1 cellular context compared by ENCODE assay signal in the genomic region with DNA sequence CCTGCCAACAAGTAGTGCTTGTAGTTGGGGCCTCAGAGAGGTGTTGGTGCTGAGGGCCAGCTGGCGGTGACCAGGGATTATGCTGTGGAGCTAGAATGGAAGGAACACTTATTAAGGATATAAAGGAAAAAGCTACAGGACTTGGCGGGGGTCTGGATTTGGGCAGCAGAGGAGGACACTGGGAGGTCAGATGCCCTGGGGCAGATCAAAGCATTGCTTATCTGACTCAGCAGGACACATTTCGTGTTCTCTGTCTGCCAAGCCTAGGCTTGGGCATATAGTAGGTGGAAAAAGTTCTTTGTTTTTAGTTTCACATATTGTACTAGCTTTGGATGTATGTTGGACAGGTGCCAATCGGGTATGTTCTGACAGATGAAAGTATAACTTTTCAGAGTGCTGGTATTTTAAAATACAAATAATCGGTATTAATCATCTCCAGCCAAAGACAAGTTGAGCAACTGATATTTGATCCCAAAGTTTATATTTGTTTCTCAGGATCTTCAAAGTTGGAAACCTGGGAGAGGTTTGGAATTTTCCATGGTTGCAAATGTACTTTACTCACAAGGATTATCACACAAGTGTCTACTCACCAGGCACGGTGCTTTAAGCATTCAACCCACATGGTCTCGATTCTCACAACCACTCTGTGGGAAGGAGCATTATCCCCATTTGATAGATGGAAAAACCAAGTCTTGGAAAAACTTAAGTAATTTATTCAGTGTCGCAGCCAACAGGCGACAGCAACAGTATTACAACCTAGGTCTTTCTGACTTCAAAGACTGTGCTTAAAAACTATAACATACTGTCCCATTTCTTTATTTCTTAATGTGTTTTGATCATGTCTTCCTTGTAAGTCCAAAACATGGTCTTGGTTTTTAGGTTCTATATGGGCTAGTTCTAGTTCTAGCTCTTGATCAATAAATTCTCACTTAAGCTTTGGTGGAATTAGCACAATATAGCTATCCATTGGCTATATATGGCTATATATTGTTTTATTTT.
TF ChIP-seq lines count a peak whose summit lies in the region.

No MANE protein-coding gene starts in this region.

TF ChIP-seq in HepG2, 621 proteins besides CTCF, POLR2A, EP300 and RAD21 (continued from another document and continues in another):
- TF ChIP-seq, protein P1, sequence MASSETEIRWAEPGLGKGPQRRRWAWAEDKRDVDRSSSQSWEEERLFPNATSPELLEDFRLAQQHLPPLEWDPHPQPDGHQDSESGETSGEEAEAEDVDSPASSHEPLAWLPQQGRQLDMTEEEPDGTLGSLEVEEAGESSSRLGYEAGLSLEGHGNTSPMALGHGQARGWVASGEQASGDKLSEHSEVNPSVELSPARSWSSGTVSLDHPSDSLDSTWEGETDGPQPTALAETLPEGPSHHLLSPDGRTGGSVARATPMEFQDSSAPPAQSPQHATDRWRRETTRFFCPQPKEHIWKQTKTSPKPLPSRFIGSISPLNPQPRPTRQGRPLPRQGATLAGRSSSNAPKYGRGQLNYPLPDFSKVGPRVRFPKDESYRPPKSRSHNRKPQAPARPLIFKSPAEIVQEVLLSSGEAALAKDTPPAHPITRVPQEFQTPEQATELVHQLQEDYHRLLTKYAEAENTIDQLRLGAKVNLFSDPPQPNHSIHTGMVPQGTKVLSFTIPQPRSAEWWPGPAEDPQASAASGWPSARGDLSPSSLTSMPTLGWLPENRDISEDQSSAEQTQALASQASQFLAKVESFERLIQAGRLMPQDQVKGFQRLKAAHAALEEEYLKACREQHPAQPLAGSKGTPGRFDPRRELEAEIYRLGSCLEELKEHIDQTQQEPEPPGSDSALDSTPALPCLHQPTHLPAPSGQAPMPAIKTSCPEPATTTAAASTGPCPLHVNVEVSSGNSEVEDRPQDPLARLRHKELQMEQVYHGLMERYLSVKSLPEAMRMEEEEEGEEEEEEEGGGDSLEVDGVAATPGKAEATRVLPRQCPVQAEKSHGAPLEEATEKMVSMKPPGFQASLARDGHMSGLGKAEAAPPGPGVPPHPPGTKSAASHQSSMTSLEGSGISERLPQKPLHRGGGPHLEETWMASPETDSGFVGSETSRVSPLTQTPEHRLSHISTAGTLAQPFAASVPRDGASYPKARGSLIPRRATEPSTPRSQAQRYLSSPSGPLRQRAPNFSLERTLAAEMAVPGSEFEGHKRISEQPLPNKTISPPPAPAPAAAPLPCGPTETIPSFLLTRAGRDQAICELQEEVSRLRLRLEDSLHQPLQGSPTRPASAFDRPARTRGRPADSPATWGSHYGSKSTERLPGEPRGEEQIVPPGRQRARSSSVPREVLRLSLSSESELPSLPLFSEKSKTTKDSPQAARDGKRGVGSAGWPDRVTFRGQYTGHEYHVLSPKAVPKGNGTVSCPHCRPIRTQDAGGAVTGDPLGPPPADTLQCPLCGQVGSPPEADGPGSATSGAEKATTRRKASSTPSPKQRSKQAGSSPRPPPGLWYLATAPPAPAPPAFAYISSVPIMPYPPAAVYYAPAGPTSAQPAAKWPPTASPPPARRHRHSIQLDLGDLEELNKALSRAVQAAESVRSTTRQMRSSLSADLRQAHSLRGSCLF (CRISPR knock-in tag; IDR thresholded peaks at IDR 0.05; ENCODE audit: borderline replicate concordance) = no peak
- TF ChIP-seq, protein P2, sequence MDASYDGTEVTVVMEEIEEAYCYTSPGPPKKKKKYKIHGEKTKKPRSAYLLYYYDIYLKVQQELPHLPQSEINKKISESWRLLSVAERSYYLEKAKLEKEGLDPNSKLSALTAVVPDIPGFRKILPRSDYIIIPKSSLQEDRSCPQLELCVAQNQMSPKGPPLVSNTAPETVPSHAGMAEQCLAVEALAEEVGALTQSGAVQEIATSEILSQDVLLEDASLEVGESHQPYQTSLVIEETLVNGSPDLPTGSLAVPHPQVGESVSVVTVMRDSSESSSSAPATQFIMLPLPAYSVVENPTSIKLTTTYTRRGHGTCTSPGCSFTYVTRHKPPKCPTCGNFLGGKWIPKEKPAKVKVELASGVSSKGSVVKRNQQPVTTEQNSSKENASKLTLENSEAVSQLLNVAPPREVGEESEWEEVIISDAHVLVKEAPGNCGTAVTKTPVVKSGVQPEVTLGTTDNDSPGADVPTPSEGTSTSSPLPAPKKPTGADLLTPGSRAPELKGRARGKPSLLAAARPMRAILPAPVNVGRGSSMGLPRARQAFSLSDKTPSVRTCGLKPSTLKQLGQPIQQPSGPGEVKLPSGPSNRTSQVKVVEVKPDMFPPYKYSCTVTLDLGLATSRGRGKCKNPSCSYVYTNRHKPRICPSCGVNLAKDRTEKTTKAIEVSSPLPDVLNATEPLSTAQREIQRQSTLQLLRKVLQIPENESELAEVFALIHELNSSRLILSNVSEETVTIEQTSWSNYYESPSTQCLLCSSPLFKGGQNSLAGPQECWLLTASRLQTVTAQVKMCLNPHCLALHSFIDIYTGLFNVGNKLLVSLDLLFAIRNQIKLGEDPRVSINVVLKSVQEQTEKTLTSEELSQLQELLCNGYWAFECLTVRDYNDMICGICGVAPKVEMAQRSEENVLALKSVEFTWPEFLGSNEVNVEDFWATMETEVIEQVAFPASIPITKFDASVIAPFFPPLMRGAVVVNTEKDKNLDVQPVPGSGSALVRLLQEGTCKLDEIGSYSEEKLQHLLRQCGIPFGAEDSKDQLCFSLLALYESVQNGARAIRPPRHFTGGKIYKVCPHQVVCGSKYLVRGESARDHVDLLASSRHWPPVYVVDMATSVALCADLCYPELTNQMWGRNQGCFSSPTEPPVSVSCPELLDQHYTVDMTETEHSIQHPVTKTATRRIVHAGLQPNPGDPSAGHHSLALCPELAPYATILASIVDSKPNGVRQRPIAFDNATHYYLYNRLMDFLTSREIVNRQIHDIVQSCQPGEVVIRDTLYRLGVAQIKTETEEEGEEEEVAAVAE (CRISPR knock-in tag; IDR thresholded peaks at IDR 0.05; ENCODE audit: borderline replicate concordance) = no peak
- no peak for TF ChIP-seq CREB3 (CRISPR knock-in tag; IDR thresholded peaks at IDR 0.05)
- no peak; a peak in 1 of 4 replicates for TF ChIP-seq KLF16 (CRISPR knock-in tag; IDR thresholded peaks at IDR 0.05)
- TF ChIP-seq HOXA7 (CRISPR knock-in tag; IDR thresholded peaks at IDR 0.05) = no peak
- peak; percentile 53; the same call in 1 of the 2 replicates for TF ChIP-seq CEBPG (CRISPR knock-in tag; IDR thresholded peaks at IDR 0.05)
- 0 out of 2 replicates have a peak, but pooled peaks have one; percentile 45 for TF ChIP-seq ZNF800 (CRISPR knock-in tag; IDR thresholded peaks at IDR 0.05)
- no peak for TF ChIP-seq UBTF (CRISPR knock-in tag; IDR thresholded peaks at IDR 0.05)
- no peak for TF ChIP-seq ZNF747 (CRISPR knock-in tag; IDR thresholded peaks at IDR 0.05; ENCODE audit: borderline replicate concordance)
- no peak for TF ChIP-seq ZNF891 (CRISPR knock-in tag; IDR thresholded peaks at IDR 0.05)
- TF ChIP-seq MZF1 (CRISPR knock-in tag; IDR thresholded peaks at IDR 0.05; ENCODE audit: borderline replicate concordance) = no peak
- TF ChIP-seq, protein P3, sequence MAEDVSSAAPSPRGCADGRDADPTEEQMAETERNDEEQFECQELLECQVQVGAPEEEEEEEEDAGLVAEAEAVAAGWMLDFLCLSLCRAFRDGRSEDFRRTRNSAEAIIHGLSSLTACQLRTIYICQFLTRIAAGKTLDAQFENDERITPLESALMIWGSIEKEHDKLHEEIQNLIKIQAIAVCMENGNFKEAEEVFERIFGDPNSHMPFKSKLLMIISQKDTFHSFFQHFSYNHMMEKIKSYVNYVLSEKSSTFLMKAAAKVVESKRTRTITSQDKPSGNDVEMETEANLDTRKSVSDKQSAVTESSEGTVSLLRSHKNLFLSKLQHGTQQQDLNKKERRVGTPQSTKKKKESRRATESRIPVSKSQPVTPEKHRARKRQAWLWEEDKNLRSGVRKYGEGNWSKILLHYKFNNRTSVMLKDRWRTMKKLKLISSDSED (CRISPR knock-in tag; IDR thresholded peaks at IDR 0.05) = no peak
- TF ChIP-seq RARG (CRISPR knock-in tag; IDR thresholded peaks at IDR 0.05; ENCODE audit: low read depth) = no peak
- no peak; the same call in 1 of the 2 replicates for TF ChIP-seq ZNF768 (CRISPR knock-in tag; IDR thresholded peaks at IDR 0.05)
- TF ChIP-seq XBP1 (CRISPR knock-in tag; IDR thresholded peaks at IDR 0.05) = no peak
- TF ChIP-seq MED13 (CRISPR knock-in tag; IDR thresholded peaks at IDR 0.05) = no peak
- TF ChIP-seq ZBTB40 (IDR thresholded peaks at IDR 0.05) = no peak
- no peak for TF ChIP-seq ZBTB40 (CRISPR knock-in tag; IDR thresholded peaks at IDR 0.05)
- peak; percentile 60; the same call in 1 of the 2 replicates for TF ChIP-seq ZMYM2 (CRISPR knock-in tag; IDR thresholded peaks at IDR 0.05)
- no peak for TF ChIP-seq SSRP1 (CRISPR knock-in tag; IDR thresholded peaks at IDR 0.05)
- TF ChIP-seq MTF1 (CRISPR knock-in tag; IDR thresholded peaks at IDR 0.05) = no peak
